18 cellular contexts compared by ENCODE assay signal in the genomic region with DNA sequence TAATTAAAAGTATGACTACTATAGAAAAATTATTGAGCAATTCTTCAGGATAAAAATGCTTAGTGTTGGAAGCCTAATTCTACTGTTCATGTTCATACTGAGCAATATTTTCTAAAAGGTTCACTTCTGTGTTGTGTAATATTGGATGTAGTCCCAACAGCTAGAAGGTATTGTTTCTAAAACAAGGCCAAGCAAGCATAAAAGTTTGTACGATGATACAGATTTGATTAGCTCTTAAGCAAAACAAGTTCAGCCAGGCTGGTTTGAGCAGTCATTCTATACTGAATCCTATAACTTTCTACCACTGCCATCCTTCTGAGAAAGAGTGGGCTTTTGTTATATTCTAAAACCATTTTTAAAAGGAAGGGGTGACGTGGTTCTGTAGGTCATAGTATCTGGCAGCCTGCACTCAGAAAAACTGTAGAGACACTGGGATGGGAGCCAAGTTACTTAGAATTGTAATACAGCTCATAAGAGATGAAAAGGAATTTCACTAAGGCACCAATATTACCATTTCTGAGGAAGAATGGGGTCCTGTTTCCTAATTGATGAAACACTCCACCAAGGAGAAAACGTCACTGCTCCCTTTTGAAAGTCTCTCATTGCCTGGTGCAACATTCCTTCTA.
A peak's percentile ranks its signal among the peaks of the same experiment; 100 is the strongest.
DNase-seq lines count a peak whose midpoint lies in the region; ATAC-seq and TF ChIP-seq lines count a peak whose summit lies in the region.
"Had no signal": no experiment of that assay in that cellular context is flagged by ENCODE, and none has a peak within 500 bp of the region (broad histone marks: within the 10 kb centered on the region; RNA-seq: fewer than 3 reads in every experiment).

No MANE protein-coding gene starts in this region.

- H3K4me1 ChIP-seq in body of pancreas (peaks cover 47% of the 10 kb centered on the region), lower lobe of right lung (no peaks in the 10 kb centered on the region)
- H3K4me1 ChIP-seq: uterus had no signal

- no peak for TF ChIP-seq POLR2A in body of pancreas (IDR thresholded peaks at IDR 0.05)

- TF ChIP-seq CTCF in body of pancreas (IDR thresholded peaks at IDR 0.05): no peak
- no peak for TF ChIP-seq CTCF in fibroblast of the aortic adventitia (IDR thresholded peaks at IDR 0.05; ENCODE audit: insufficient read depth, low read length)
- no peak for TF ChIP-seq CTCF in natural killer cell (IDR thresholded peaks at IDR 0.05)
- TF ChIP-seq CTCF in lower lobe of right lung (IDR thresholded peaks at IDR 0.05): no peak
- no peak for TF ChIP-seq CTCF in GM13976 (IDR thresholded peaks at IDR 0.05; ENCODE audit: borderline replicate concordance, control extremely low read depth, extremely low read depth, insufficient read depth, missing control alignments)

- H3K27ac ChIP-seq in body of pancreas (peak overlapping the region; percentile 35 to 75 (median 62)), lower lobe of right lung (no peak overlapping the region)
- H3K27ac ChIP-seq: uterus had no signal

- H3K27me3 ChIP-seq in body of pancreas: no peaks in the 10 kb centered on the region
- no peaks in the 10 kb centered on the region for H3K27me3 ChIP-seq in lower lobe of right lung (ENCODE audit: low read depth)
- H3K27me3 ChIP-seq: uterus had no signal

- no peak overlapping the region for H3K4me3 Mint-ChIP-seq in natural killer cell
- no peak overlapping the region for H3K4me3 Mint-ChIP-seq in activated T-helper 1 cell treated with anti-CD3 and anti-CD28 coated beads, Interleukin-12 subunit alpha, Interleukin-12 subunit beta, Interleukin-2, Interleukin-4 antibody, amounts not matched to agents 30 ng/mL and 10 ng/mL and 1 ng/mL, durations not matched to agents 14 hours and 24 hours and 36 hours
- H3K4me3 Mint-ChIP-seq: activated CD8-positive, alpha-beta T cell treated with anti-CD3 and anti-CD28 coated beads, Interleukin-2, amount 10 ng/mL, durations not matched to agents 7 days and 5 days; activated T-helper 17 cell treated with anti-CD3 and anti-CD28 coated beads, Interleukin-2, amount 50 U/mL, for 72 hours; T-helper 1 cell treated with Interleukin-12 subunit alpha and Interleukin-12 subunit beta and Interleukin-4 antibody, amounts not matched to agents 30 μg/mL and 1 μg/mL, for 36 hours had no signal

- no peaks in the 10 kb centered on the region for H3K9me3 ChIP-seq in body of pancreas
- no peaks in the 10 kb centered on the region for H3K9me3 ChIP-seq in lower lobe of right lung
- H3K9me3 ChIP-seq: uterus had no signal

- no peaks in the 10 kb centered on the region for H3K4me1 Mint-ChIP-seq in natural killer cell
- no peaks in the 10 kb centered on the region for H3K4me1 Mint-ChIP-seq in activated T-helper 1 cell treated with anti-CD3 and anti-CD28 coated beads, Interleukin-12 subunit alpha, Interleukin-12 subunit beta, Interleukin-2, Interleukin-4 antibody, amounts not matched to agents 30 ng/mL and 10 ng/mL and 1 ng/mL, durations not matched to agents 14 hours and 24 hours and 36 hours (ENCODE audit: low read depth)
- H3K4me1 Mint-ChIP-seq: activated T-helper 17 cell treated with anti-CD3 and anti-CD28 coated beads, Interleukin-2, amount 50 U/mL, for 72 hours had no signal

- H3K36me3 Mint-ChIP-seq in natural killer cell: no peaks in the 10 kb centered on the region
- no peaks in the 10 kb centered on the region for H3K36me3 Mint-ChIP-seq in activated T-helper 1 cell treated with anti-CD3 and anti-CD28 coated beads, Interleukin-12 subunit alpha, Interleukin-12 subunit beta, Interleukin-2, Interleukin-4 antibody, amounts not matched to agents 30 ng/mL and 10 ng/mL and 1 ng/mL, durations not matched to agents 14 hours and 24 hours and 36 hours (ENCODE audit: low read depth)

- DNase-seq in M059J (ENCODE audit: low read depth) (peak; percentile 10), body of pancreas (peak in 3 of 4 donors; percentile 19 to 38 (median 22)), fibroblast of the aortic adventitia (ENCODE audit: low read depth) (peak; percentile 3), pons (ENCODE audit: low spot score) (peak; percentile 19), natural killer cell (no peak), lower lobe of right lung (no peak), GM13976 (ENCODE audit: low spot score) (no peak)
- DNase-seq in activated T-helper 1 cell treated with anti-CD3 and anti-CD28 coated beads, Interleukin-12 subunit alpha, Interleukin-12 subunit beta, Interleukin-2, Interleukin-4 antibody, amounts not matched to agents 30 ng/mL and 10 ng/mL and 1 ng/mL, durations not matched to agents 14 hours and 24 hours and 36 hours (ENCODE audit: low spot score): no peak
- DNase-seq: activated CD8-positive, alpha-beta T cell treated with anti-CD3 and anti-CD28 coated beads, Interleukin-2, amount 10 ng/mL, durations not matched to agents 7 days and 5 days; COR-L47; MM.1S; NCI-H774; RPMI8226; small intestine; stimulated activated naive CD4-positive, alpha-beta T cell treated with Interleukin-2 at 50 U/mL for 16 hours; uterus had no signal

- H3K36me3 ChIP-seq in body of pancreas (replicated peaks in 1 of 2; ENCODE audit: insufficient read depth in 1 of 2, low read depth in 2 of 2) (no peaks in the 10 kb centered on the region), lower lobe of right lung (no peaks in the 10 kb centered on the region)
- H3K36me3 ChIP-seq: uterus had no signal

- WGBS in body of pancreas, 2 donors: 26 to 35% methylated on average over 3 of the region's 3 CpGs

- peaks cover 12 to 19% of the 10 kb centered on the region in 2 donors for H3K9me3 Mint-ChIP-seq in natural killer cell
- no peaks in the 10 kb centered on the region for H3K9me3 Mint-ChIP-seq in activated T-helper 1 cell treated with anti-CD3 and anti-CD28 coated beads, Interleukin-12 subunit alpha, Interleukin-12 subunit beta, Interleukin-2, Interleukin-4 antibody, amounts not matched to agents 30 ng/mL and 10 ng/mL and 1 ng/mL, durations not matched to agents 14 hours and 24 hours and 36 hours
- H3K9me3 Mint-ChIP-seq: T-helper 1 cell treated with Interleukin-12 subunit alpha and Interleukin-12 subunit beta and Interleukin-4 antibody, amounts not matched to agents 30 μg/mL and 1 μg/mL, for 36 hours had no signal

- H3K27ac Mint-ChIP-seq in natural killer cell: no peak overlapping the region
- H3K27ac Mint-ChIP-seq in activated T-helper 1 cell treated with anti-CD3 and anti-CD28 coated beads, Interleukin-12 subunit alpha, Interleukin-12 subunit beta, Interleukin-2, Interleukin-4 antibody, amounts not matched to agents 30 ng/mL and 10 ng/mL and 1 ng/mL, durations not matched to agents 14 hours and 24 hours and 36 hours: no peak overlapping the region
- H3K27ac Mint-ChIP-seq: activated CD8-positive, alpha-beta T cell treated with anti-CD3 and anti-CD28 coated beads, Interleukin-2, amount 10 ng/mL, durations not matched to agents 7 days and 5 days; activated T-helper 17 cell treated with anti-CD3 and anti-CD28 coated beads, Interleukin-2, amount 50 U/mL, for 72 hours; T-helper 1 cell treated with Interleukin-12 subunit alpha and Interleukin-12 subunit beta and Interleukin-4 antibody, amounts not matched to agents 30 μg/mL and 1 μg/mL, for 36 hours had no signal

- H3K4me3 ChIP-seq in body of pancreas: no peak overlapping the region
- no peak overlapping the region for H3K4me3 ChIP-seq in fibroblast of the aortic adventitia (ENCODE audit: low read depth, low read length)
- no peak overlapping the region for H3K4me3 ChIP-seq in lower lobe of right lung
- H3K4me3 ChIP-seq: uterus had no signal

- ATAC-seq in body of pancreas (peak; percentile 71), natural killer cell (no peak), lower lobe of right lung (no peak)
- ATAC-seq: activated CD8-positive, alpha-beta T cell treated with anti-CD3 and anti-CD28 coated beads, Interleukin-2, amount 10 ng/mL, durations not matched to agents 7 days and 5 days; activated T-helper 17 cell treated with anti-CD3 and anti-CD28 coated beads, Interleukin-2, amount 50 U/mL, for 72 hours had no signal

- H3K27me3 Mint-ChIP-seq in natural killer cell (ENCODE audit: low read depth in 2 of 2): no peaks in the 10 kb centered on the region
- no peaks in the 10 kb centered on the region for H3K27me3 Mint-ChIP-seq in activated T-helper 1 cell treated with anti-CD3 and anti-CD28 coated beads, Interleukin-12 subunit alpha, Interleukin-12 subunit beta, Interleukin-2, Interleukin-4 antibody, amounts not matched to agents 30 ng/mL and 10 ng/mL and 1 ng/mL, durations not matched to agents 14 hours and 24 hours and 36 hours (ENCODE audit: insufficient read depth)
- H3K27me3 Mint-ChIP-seq: activated T-helper 17 cell treated with anti-CD3 and anti-CD28 coated beads, Interleukin-2, amount 50 U/mL, for 72 hours had no signal

- intact Hi-C loops in body of pancreas (cut with DNase I) (no loop called here), natural killer cell (cut with micrococcal nuclease) (no loop called here), lower lobe of right lung (cut with DNase I) (no loop called here)
- intact Hi-C loops in activated T-helper 1 cell treated with anti-CD3 and anti-CD28 coated beads, Interleukin-12 subunit alpha, Interleukin-12 subunit beta, Interleukin-2, Interleukin-4 antibody, amounts not matched to agents 30 ng/mL and 10 ng/mL and 1 ng/mL, durations not matched to agents 14 hours and 24 hours and 36 hours (cut with micrococcal nuclease): no loop called here

- in situ Hi-C loops in GM13976 (cut with MboI; ENCODE audit: low sequenced_read_pairs, unreplicated experiment): no loop called here

Comparison
In these comparisons a context has a peak if more than half of its experiments do, and no peak if none do; other contexts are left out.
1. DNase-seq: peak in M059J (single experiment), body of pancreas (3 of 4), fibroblast of the aortic adventitia (single experiment) and pons (single experiment); none in natural killer cell (single experiment), activated T-helper 1 cell treated with anti-CD3 and anti-CD28 coated beads, Interleukin-12 subunit alpha, Interleukin-12 subunit beta, Interleukin-2, Interleukin-4 antibody, amounts not matched to agents 30 ng/mL and 10 ng/mL and 1 ng/mL, durations not matched to agents 14 hours and 24 hours and 36 hours (single experiment), lower lobe of right lung (single experiment) and GM13976 (single experiment).